In genomic region chr4:55092504-55092903, GRCh38 we compare ENCODE assay signal across 1 cellular context.
TF ChIP-seq lines count a peak whose summit lies in the region.

No MANE protein-coding gene starts in this region.

TF ChIP-seq in WTC11, 78 proteins besides CTCF, POLR2A, EP300 and RAD21 (continued from another document):
- TF ChIP-seq ESRRA (CRISPR knock-in tag; IDR thresholded peaks at IDR 0.05; ENCODE audit: borderline replicate concordance) (no peak), CREB1 (CRISPR knock-in tag; IDR thresholded peaks at IDR 0.05) (no peak), ARID4B (CRISPR knock-in tag; IDR thresholded peaks at IDR 0.05; ENCODE audit: borderline replicate concordance) (no peak), TEAD4 (CRISPR knock-in tag; IDR thresholded peaks at IDR 0.05) (no peak), E2F1 (CRISPR knock-in tag; IDR thresholded peaks at IDR 0.05) (no peak)
